1 cellular context compared by ENCODE assay signal in genomic region chr17:54887787-54888186, GRCh38.
A peak's percentile ranks its signal among the peaks of the same experiment; 100 is the strongest.
TF ChIP-seq lines count a peak whose summit lies in the region.

No MANE protein-coding gene starts in this region.

TF ChIP-seq in K562, 482 proteins besides CTCF, POLR2A, EP300 and RAD21:
- TF ChIP-seq XRCC5 (IDR thresholded peaks at IDR 0.05; ENCODE audit: low read depth, low read length) = no peak
- no peak for TF ChIP-seq ZNF717 (CRISPR knock-in tag; IDR thresholded peaks at IDR 0.05)
- peak; percentile 63 for TF ChIP-seq PKNOX1 (IDR thresholded peaks at IDR 0.05)
- TF ChIP-seq PBX2 (CRISPR knock-in tag; IDR thresholded peaks at IDR 0.05; ENCODE audit: low read depth) = no peak
- TF ChIP-seq PBX2 (tag; conservative IDR thresholded peaks at IDR 0.05; ENCODE audit: low read depth) = peak; percentile 76
- TF ChIP-seq CGGBP1 (CRISPR knock-in tag; IDR thresholded peaks at IDR 0.05) = no peak
- peak; percentile 73 for TF ChIP-seq MEIS2 (IDR thresholded peaks at IDR 0.05; ENCODE audit: partially characterized antibody)
